ENCODE assay signal across 10 cellular contexts in genomic region chr11:47987310-47987709, GRCh38. TPM values are rescaled to one million over a fixed set of nuclear protein-coding genes. Genes with fewer than 3 reads are reported as not detected.
DNase-seq lines count a peak whose midpoint lies in the region; ATAC-seq and TF ChIP-seq lines count a peak whose summit lies in the region.
"Had no signal": no experiment of that assay in that cellular context is flagged by ENCODE, and none has a peak within 500 bp of the region (broad histone marks: within the 10 kb centered on the region; RNA-seq: fewer than 3 reads in every experiment).

No MANE protein-coding gene starts in this region.

- H3K4me3 ChIP-seq in H7 (ENCODE audit: insufficient read depth, low read depth, low read length): no peak overlapping the region

- H3K36me3 Mint-ChIP-seq in CD14-positive monocyte (peaks cover 14 to 27% of the 10 kb centered on the region in 2 donors), mesothelial cell of epicardium (no peaks in the 10 kb centered on the region)

- DNase-seq in CD14-positive monocyte (ENCODE audit: low spot score) (no peak), mesothelial cell of epicardium (ENCODE audit: low spot score in 2 of 2, unreplicated experiment in 2 of 2) (no peak), midbrain (lab: John Stamatoyannopoulos, UW) (no peak), NCI-H128 (lab: John Stamatoyannopoulos, UW; ENCODE audit: unreplicated experiment) (no peak), H7 (no peak)
- no peak for DNase-seq in effector CD4-positive, alpha-beta T cell
- DNase-seq: DMS 273 treated with DMSO at 0.1 percent for 48 hours, T-helper 9 cell had no signal

- no peaks in the 10 kb centered on the region for H3K36me3 ChIP-seq in H7 (replicated peaks; ENCODE audit: control insufficient read depth, insufficient read depth, low read length)

- no peaks in the 10 kb centered on the region for H3K27me3 ChIP-seq in H7 (ENCODE audit: control insufficient read depth, insufficient read depth, low read length)

- H3K4me3 Mint-ChIP-seq in CD14-positive monocyte: peak overlapping the region; percentile 75 to 77
- no peak overlapping the region for H3K4me3 Mint-ChIP-seq in mesothelial cell of epicardium

- H3K9me3 Mint-ChIP-seq in CD14-positive monocyte (no peaks in the 10 kb centered on the region), mesothelial cell of epicardium (no peaks in the 10 kb centered on the region)

- intact Hi-C loops in CD14-positive monocyte (cut with micrococcal nuclease): no loop called here

- peak overlapping the region; percentile 42 for H3K27ac ChIP-seq in VCaP

- TF ChIP-seq CTCF in CD14-positive monocyte (IDR thresholded peaks at IDR 0.05) (no peak), VCaP (conservative IDR thresholded peaks at IDR 0.05) (no peak), mesothelial cell of epicardium (IDR thresholded peaks at IDR 0.05; ENCODE audit: unreplicated experiment) (no peak)

- H3K27ac Mint-ChIP-seq in CD14-positive monocyte (peak overlapping the region; percentile 90 to 96 (median 94)), mesothelial cell of epicardium (peak overlapping the region; percentile 78)

- peaks cover 87% of the 10 kb centered on the region for H3K4me1 Mint-ChIP-seq in CD14-positive monocyte
- H3K4me1 Mint-ChIP-seq in mesothelial cell of epicardium: peaks cover 50% of the 10 kb centered on the region

- ATAC-seq in GM21529 (IDR thresholded peaks at IDR 0.05; ENCODE audit: unreplicated experiment): peak; percentile 39

- H3K27me3 Mint-ChIP-seq in CD14-positive monocyte (ENCODE audit: low read depth in 3 of 3): peaks cover 0 to 1% (median 0%) of the 10 kb centered on the region in 3 donors
- H3K27me3 Mint-ChIP-seq in mesothelial cell of epicardium (ENCODE audit: low read depth): no peaks in the 10 kb centered on the region

RNA-seq across cellular contexts. Expression of gene PTPRJ, which starts 7.0 kb away (rescaled TPM):
- 10 to 100 TPM in 1 of 2 donors, 1 to 10 TPM in 1; 10.0 to 14.6 TPM for polyA plus RNA-seq in CD14-positive monocyte
- total RNA-seq in mesothelial cell of epicardium: 26.2 to 31.0 TPM (median 26.5 TPM) in 3 replicates
- 10.0 and 12.0 TPM in 2 replicates for total RNA-seq in H7 (2014; rRNA removed; shearing (Covaris generic))
